ENCODE assay signal across 13 cellular contexts in the genomic region with DNA sequence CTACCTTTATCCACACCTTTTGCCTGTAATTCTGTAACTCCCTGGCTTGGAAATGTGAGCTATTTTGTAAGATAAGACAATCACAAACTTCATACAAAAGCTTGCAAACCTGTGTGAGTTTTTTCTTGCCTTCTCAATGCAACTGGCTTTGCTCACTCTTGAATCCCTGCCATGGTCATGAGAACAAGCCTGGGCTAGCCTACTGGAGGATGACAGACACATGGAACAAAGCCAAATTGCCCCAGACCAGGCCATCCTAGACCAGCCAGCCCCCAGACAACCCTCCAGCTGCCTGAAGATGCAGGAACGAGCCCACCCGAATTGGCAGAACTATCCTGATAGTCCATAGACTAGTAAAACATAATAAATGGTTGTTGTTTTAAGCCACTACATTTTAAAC.
DNase-seq lines count a peak whose midpoint lies in the region; ATAC-seq and FAIRE-seq lines count a peak whose summit lies in the region.
"Had no signal": no experiment of that assay in that cellular context is flagged by ENCODE, and none has a peak within 500 bp of the region (broad histone marks: within the 10 kb centered on the region; RNA-seq: fewer than 3 reads in every experiment).

No MANE protein-coding gene starts in this region.

- no peak overlapping the region for H3K27ac Mint-ChIP-seq in activated T-helper 17 cell treated with anti-CD3 and anti-CD28 coated beads, Interleukin-2, amount 50 U/mL, for 72 hours
- H3K27ac Mint-ChIP-seq: GM23338, natural killer cell had no signal

- H3K36me3 Mint-ChIP-seq in activated T-helper 17 cell treated with anti-CD3 and anti-CD28 coated beads, Interleukin-2, amount 50 U/mL, for 72 hours (ENCODE audit: low read depth) = no peaks in the 10 kb centered on the region
- H3K36me3 Mint-ChIP-seq: natural killer cell had no signal

- no peaks in the 10 kb centered on the region for H3K27me3 Mint-ChIP-seq in activated T-helper 17 cell treated with anti-CD3 and anti-CD28 coated beads, Interleukin-2, amount 50 U/mL, for 72 hours

- H3K9me3 Mint-ChIP-seq in activated T-helper 17 cell treated with anti-CD3 and anti-CD28 coated beads, Interleukin-2, amount 50 U/mL, for 72 hours = no peaks in the 10 kb centered on the region
- H3K9me3 Mint-ChIP-seq: GM23338 had no signal

- ATAC-seq in HG03139 (IDR thresholded peaks at IDR 0.05; ENCODE audit: unreplicated experiment) = no peak
- ATAC-seq in activated T-helper 17 cell treated with anti-CD3 and anti-CD28 coated beads, Interleukin-2, amount 50 U/mL, for 72 hours (replicated peaks) = no peak
- ATAC-seq: gastrocnemius medialis, left cardiac atrium, natural killer cell had no signal

- H3K4me3 Mint-ChIP-seq in activated T-helper 17 cell treated with anti-CD3 and anti-CD28 coated beads, Interleukin-2, amount 50 U/mL, for 72 hours = no peak overlapping the region
- H3K4me3 Mint-ChIP-seq: GM23338, natural killer cell had no signal

- DNase-seq in NCI-H510A treated with DMSO at 0.1 percent for 48 hours (lab: John Stamatoyannopoulos, UW) (peak; percentile 12), NCI-H510A (lab: John Stamatoyannopoulos, UW) (no peak), RPMI8226 (peak; percentile 15), glomerular visceral epithelial cell (ENCODE audit: extremely low spot score) (peak; percentile 68), urothelium cell line (ENCODE audit: low spot score) (peak; percentile 44), HuH-7.5 (ENCODE audit: low spot score) (no peak)
- DNase-seq: gastrocnemius medialis, left cardiac atrium, natural killer cell had no signal

- no peak for FAIRE-seq in urothelium cell line (lab: Jason Lieb, UNC)
- FAIRE-seq: A549 had no signal

- H3K4me1 Mint-ChIP-seq in activated T-helper 17 cell treated with anti-CD3 and anti-CD28 coated beads, Interleukin-2, amount 50 U/mL, for 72 hours = no peaks in the 10 kb centered on the region
- H3K4me1 Mint-ChIP-seq: natural killer cell had no signal

Comparison
In these comparisons a context has a peak if more than half of its experiments do, and no peak if none do; other contexts are left out.
1. DNase-seq: peak in NCI-H510A treated with DMSO at 0.1 percent for 48 hours (single experiment), RPMI8226 (single experiment), glomerular visceral epithelial cell (single experiment) and urothelium cell line (single experiment); none in NCI-H510A (single experiment) and HuH-7.5 (single experiment).